Comparison of ENCODE assay signal across 20 cellular contexts in the genomic region with DNA sequence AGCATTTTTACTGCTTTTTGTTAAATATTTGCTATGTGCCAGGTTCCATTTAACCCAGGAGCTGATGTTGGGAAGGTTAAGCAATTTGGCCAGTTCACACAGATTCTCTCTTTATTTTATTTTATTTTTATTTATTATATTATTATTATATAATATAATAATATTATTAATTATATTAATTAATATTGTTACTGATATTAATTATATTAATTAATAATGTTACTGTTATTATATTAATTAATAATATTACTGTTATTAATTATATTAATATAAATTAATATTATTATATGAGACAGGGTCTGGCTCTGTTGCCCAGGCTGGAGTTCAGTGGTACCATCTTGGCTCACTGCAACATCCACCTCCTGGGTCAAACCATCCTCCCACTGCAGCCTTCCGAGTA.
"Had no signal": no experiment of that assay in that cellular context is flagged by ENCODE, and none has a peak within 500 bp of the region (broad histone marks: within the 10 kb centered on the region; RNA-seq: fewer than 3 reads in every experiment).

No MANE protein-coding gene starts in this region.

- H3K9me3 ChIP-seq: psoas muscle, spleen, tibial artery, upper lobe of left lung, uterus had no signal

- ATAC-seq: left colon; naive thymus-derived CD4-positive, alpha-beta T cell; psoas muscle; stimulated activated memory B cell treated with anti-CD40 and anti-IgM and Interleukin-4, amounts not matched to agents 10 μg/mL and 1 μg/mL and 100 μg/mL, for 72 hours had no signal

- H3K27ac ChIP-seq: dorsolateral prefrontal cortex, spleen, tibial artery, upper lobe of left lung, uterus had no signal

- H3K36me3 ChIP-seq: spleen, tibial artery, upper lobe of left lung, uterus had no signal

- H3K4me3 ChIP-seq: dorsolateral prefrontal cortex, psoas muscle, spleen, tibial artery, upper lobe of left lung, uterus had no signal

- FAIRE-seq: keratinocyte had no signal

- DNase-seq: cortex of kidney; dorsolateral prefrontal cortex; effector CD8-positive, alpha-beta T cell; foreskin melanocyte; immature natural killer cell; left colon; mammary epithelial cell; naive thymus-derived CD4-positive, alpha-beta T cell; nephron progenitor cell; psoas muscle; retina; spleen; stimulated activated CD4-positive, alpha-beta T cell treated with anti-CD3 and anti-CD28 coated beads, Interleukin-15, amount 100 ng/mL, for 24 hours; stimulated activated CD4-positive, alpha-beta T cell treated with anti-CD3 and anti-CD28 coated beads, Interleukin-1b, Interleukin-23, amount 100 ng/mL, for 48 hours; stimulated activated CD4-positive, alpha-beta T cell treated with anti-CD3 and anti-CD28 coated beads, Interleukin-4, amount 100 ng/mL, for 24 hours; tibial artery; upper lobe of left lung; uterus had no signal
